Comparison of ENCODE assay signal across 8 cellular contexts in genomic region chr4:80196259-80197131, GRCh38. TPM values are rescaled to one million over a fixed set of nuclear protein-coding genes. Genes with fewer than 3 reads are reported as not detected.
DNase-seq lines count a peak whose midpoint lies in the region; ATAC-seq and TF ChIP-seq lines count a peak whose summit lies in the region.

No MANE protein-coding gene starts in this region.

- H3K79me2 ChIP-seq in neural cell (replicated peaks; ENCODE audit: insufficient read depth, low read length) (no peaks in the 10 kb centered on the region), PC-9 (ENCODE audit: low read depth) (no peaks in the 10 kb centered on the region)

- POLR2A ChIA-PET in CD4-positive, alpha-beta T cell (lab: Charles Lee): interaction anchor here (1.1 to 2.5 kb wide), 3 partner anchors 11 to 123 kb away, joined by 3 to 15 read pairs (median 7); partner anchors contain the start of gene ANTXR2
- POLR2A ChIA-PET in PC-9 (lab: Charles Lee; ENCODE audit: unreplicated experiment): no interaction called here

- H3K27me3 Mint-ChIP-seq in CD4-positive, alpha-beta T cell: peaks cover 54% of the 10 kb centered on the region

- TF ChIP-seq RAD21 in neural cell (conservative IDR thresholded peaks at IDR 0.05): no peak

- H2AFZ ChIP-seq in neural cell (ENCODE audit: low read depth, low read length): no peak overlapping the region
- H2AFZ ChIP-seq in PC-9: no peak overlapping the region

- H4K20me1 ChIP-seq in neural cell (ENCODE audit: insufficient read depth) (no peaks in the 10 kb centered on the region), PC-9 (ENCODE audit: insufficient read depth) (no peaks in the 10 kb centered on the region)

- no peak overlapping the region for H3K27ac ChIP-seq in CD4-positive, alpha-beta T cell (ENCODE audit: low read depth, low read length)
- H3K27ac ChIP-seq in HL-60 (replicated peaks): no peak overlapping the region
- H3K27ac ChIP-seq in neural cell (ENCODE audit: low read length): no peak overlapping the region
- no peak overlapping the region for H3K27ac ChIP-seq in PC-9

- peaks cover 33% of the 10 kb centered on the region for H3K4me1 Mint-ChIP-seq in CD4-positive, alpha-beta T cell (ENCODE audit: low read depth)

- peak overlapping the region; percentile 2 for H3K27ac Mint-ChIP-seq in CD4-positive, alpha-beta T cell

- no TSS peak for BruUV-seq in PC-9 (replicated peaks; lab: Mats Ljungman, UMichigan)

- no peaks in the 10 kb centered on the region for H3K36me3 Mint-ChIP-seq in CD4-positive, alpha-beta T cell (ENCODE audit: low read depth)

- no peak for DNase-seq in CD4-positive, alpha-beta T cell
- DNase-seq in HL-60 (ENCODE audit: low read depth in 1 of 2, low spot score in 1 of 2) (no peak), cardiac fibroblast (ENCODE audit: low read depth in 2 of 2) (no peak), HAP-1 (ENCODE audit: low spot score in 2 of 2) (no peak), PC-9 (no peak), DMS153 treated with DMSO at 0.1 percent for 48 hours (lab: John Stamatoyannopoulos, UW; ENCODE audit: unreplicated experiment) (no peak)

- CTCF ChIA-PET in CD4-positive, alpha-beta T cell (lab: Charles Lee): interaction anchor here (1.1 to 1.7 kb wide), 2 partner anchors 12 to 14 kb away, joined by 3 to 4 read pairs; no protein-coding TSS in a partner anchor
- CTCF ChIA-PET in PC-9 (lab: Charles Lee): no interaction called here

- in situ Hi-C loops in HAP-1 (cut with MboI; ENCODE audit: low sequenced_read_pairs): loop anchor here (25.0 kb wide), 1 partner anchor 1259 kb away; the partner anchor contains the start of gene PAQR3

- peak overlapping the region; percentile 76 for H3K4me3 Mint-ChIP-seq in CD4-positive, alpha-beta T cell

- no peak overlapping the region for H3K4me2 ChIP-seq in neural cell (ENCODE audit: low read length)
- no peak overlapping the region for H3K4me2 ChIP-seq in PC-9

- H3K36me3 ChIP-seq in neural cell (ENCODE audit: insufficient read depth, low read length) (no peaks in the 10 kb centered on the region), HAP-1 (replicated peaks) (no peaks in the 10 kb centered on the region), PC-9 (ENCODE audit: low read depth) (no peaks in the 10 kb centered on the region)

- no peaks in the 10 kb centered on the region for H3K9me2 ChIP-seq in neural cell (ENCODE audit: insufficient read depth, low read length)
- H3K9me2 ChIP-seq in PC-9 (ENCODE audit: insufficient read depth): no peaks in the 10 kb centered on the region

- H3K9me3 ChIP-seq in CD4-positive, alpha-beta T cell (ENCODE audit: control insufficient read depth, low read length): no peaks in the 10 kb centered on the region
- H3K9me3 ChIP-seq in neural cell (ENCODE audit: low read length) (no peaks in the 10 kb centered on the region), HAP-1 (no peaks in the 10 kb centered on the region), PC-9 (ENCODE audit: insufficient read depth, low read depth) (no peaks in the 10 kb centered on the region)

- H3K27me3 ChIP-seq in CD4-positive, alpha-beta T cell (ENCODE audit: control insufficient read depth, insufficient read depth, low read length): peaks cover 13% of the 10 kb centered on the region
- H3K27me3 ChIP-seq in HL-60 (ENCODE audit: insufficient read depth, poor library complexity, severe bottlenecking) (peaks cover 25% of the 10 kb centered on the region), neural cell (ENCODE audit: insufficient read depth, low read depth, low read length) (peaks cover 100% of the 10 kb centered on the region), HAP-1 (ENCODE audit: low read depth) (no peaks in the 10 kb centered on the region), PC-9 (ENCODE audit: insufficient read depth, low read depth) (no peaks in the 10 kb centered on the region)

- TF ChIP-seq CTCF in CD4-positive, alpha-beta T cell (IDR thresholded peaks at IDR 0.05): no peak
- no peak for TF ChIP-seq CTCF in HL-60 (IDR thresholded peaks at IDR 0.05; ENCODE audit: insufficient read depth, low read length)
- TF ChIP-seq CTCF in cardiac fibroblast (IDR thresholded peaks at IDR 0.05; ENCODE audit: low read depth, low read length): no peak
- no peak for TF ChIP-seq CTCF in neural cell (IDR thresholded peaks at IDR 0.05; ENCODE audit: poor library complexity, severe bottlenecking)
- TF ChIP-seq CTCF in PC-9 (conservative IDR thresholded peaks at IDR 0.05): no peak

- H3F3A ChIP-seq in neural cell (ENCODE audit: insufficient read depth, low read length, poor library complexity, severe bottlenecking): no peaks in the 10 kb centered on the region
- no peaks in the 10 kb centered on the region for H3F3A ChIP-seq in PC-9 (ENCODE audit: insufficient read depth, low read depth)

- ATAC-seq in CD4-positive, alpha-beta T cell (ENCODE audit: poor library complexity): no peak
- ATAC-seq in HG03095 (IDR thresholded peaks at IDR 0.05; ENCODE audit: unreplicated experiment): no peak

- no peak overlapping the region for H3K9ac ChIP-seq in neural cell (ENCODE audit: low read length)

- H3K4me3 ChIP-seq in HL-60 (replicated peaks; ENCODE audit: insufficient read depth, low read length) (peak overlapping the region; percentile 36), cardiac fibroblast (replicated peaks in 1 of 2; ENCODE audit: low read depth in 2 of 2, low read length in 2 of 2) (peak overlapping the region; percentile 26 to 27), neural cell (ENCODE audit: low read length) (peak overlapping the region; percentile 53), HAP-1 (no peak overlapping the region), PC-9 (no peak overlapping the region)

- intact Hi-C loops in CD4-positive, alpha-beta T cell (cut with DNase I, micrococcal nuclease): no loop called here
- intact Hi-C loops in PC-9 (cut with micrococcal nuclease; ENCODE audit: unreplicated experiment): no loop called here

- H3K9me3 Mint-ChIP-seq in CD4-positive, alpha-beta T cell: no peaks in the 10 kb centered on the region

- H3K4me1 ChIP-seq in HAP-1 (no peaks in the 10 kb centered on the region), PC-9 (replicated peaks; ENCODE audit: insufficient read depth) (no peaks in the 10 kb centered on the region)

- TF ChIP-seq EP300 in neural cell (conservative IDR thresholded peaks at IDR 0.05; ENCODE audit: poor library complexity, severe bottlenecking): no peak

TF ChIP-seq in neural cell, 6 proteins besides CTCF, POLR2A, EP300 and RAD21:
- no peak for TF ChIP-seq POLR2AphosphoS5 (IDR thresholded peaks at IDR 0.05)
TF ChIP-seq in neural cell: peak in this region for 0.

RNA-seq across cellular contexts. Expression of gene PRDM8, which starts 0.8 kb away (rescaled TPM):
- total RNA-seq in CD4-positive, alpha-beta T cell: 1 to 10 TPM; 4.2 to 5.1 TPM
- polyA plus RNA-seq in neural cell: 0.46 and 0.52 TPM in 2 replicates
- polyA minus RNA-seq in neural cell: 0.73 and 0.81 TPM in 2 replicates
- total RNA-seq in PC-9 (2021): 0.26 and 0.88 TPM in 2 replicates

Comparison
In these comparisons a context has a peak if more than half of its experiments do, and no peak if none do; other contexts are left out.
1. H3K4me3 ChIP-seq: peak in HL-60 (single experiment), cardiac fibroblast (2 of 2) and neural cell (single experiment); none in HAP-1 (single experiment) and PC-9 (single experiment).